29 cellular contexts compared by ENCODE assay signal in the genomic region with DNA sequence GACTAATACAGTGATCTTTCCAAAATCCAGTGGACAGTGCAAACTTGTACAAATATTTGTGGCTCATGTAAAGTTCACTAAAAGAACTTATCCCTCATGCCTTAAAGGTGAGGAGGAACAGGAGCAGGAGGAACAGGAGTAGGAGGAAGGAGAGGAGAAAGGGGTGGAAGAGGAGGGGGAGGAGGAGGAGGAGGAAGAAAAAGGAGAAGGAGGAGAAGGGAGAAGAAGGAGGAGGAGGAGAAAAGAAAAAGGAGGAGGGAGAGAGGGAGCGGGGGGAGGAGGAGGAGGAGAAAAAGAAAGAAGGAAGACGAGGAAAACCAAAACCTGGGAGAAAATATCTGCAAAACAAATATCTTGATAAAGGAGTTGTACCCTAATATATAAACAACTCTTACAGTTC.
"Had no signal": no experiment of that assay in that cellular context is flagged by ENCODE, and none has a peak within 500 bp of the region (broad histone marks: within the 10 kb centered on the region; RNA-seq: fewer than 3 reads in every experiment).

No MANE protein-coding gene starts in this region.

- H3K36me3 ChIP-seq: Peyer's patch had no signal

- H3K4me2 ChIP-seq: KMS-11 had no signal

- H3K27ac ChIP-seq: body of pancreas, KMS-11, Peyer's patch, VCaP had no signal

- H3K9ac ChIP-seq: KMS-11 had no signal

- DNase-seq: activated CD4-positive, alpha-beta T cell treated with anti-CD3 and anti-CD28 coated beads, Interleukin-2, amount 10 ng/mL, durations not matched to agents 24 days and 14 days; activated CD4-positive, alpha-beta T cell treated with anti-CD3 and anti-CD28 coated beads, Interleukin-2, amount 50 U/mL, for 4 hours; activated CD4-positive, CD25-positive, alpha-beta regulatory T cell; activated CD8-positive, alpha-beta T cell treated with anti-CD3 and anti-CD28 coated beads for 36 hours; activated gamma-delta T cell; activated naive CD4-positive, alpha-beta T cell treated with Interleukin-2 at 50 U/mL for 16 hours; activated naive CD8-positive, alpha-beta T cell treated with anti-CD3 and anti-CD28 coated beads, Interleukin-2, amount 10 ng/mL, durations not matched to agents 7 days and 5 days; activated T-cell treated with anti-CD3 and anti-CD28 coated beads, Interleukin-2, amount 50 U/mL, for 1 hour; body of pancreas; central memory CD4-positive, alpha-beta T cell; MM.1S; MV-4-11; NCI-H1092; NCI-H1436 treated with DMSO at 0.1 percent for 48 hours; NCI-H1694 treated with DMSO at 0.1 percent for 48 hours; NCI-H2029; NCI-H345; NCI-H524 treated with DMSO at 0.1 percent for 48 hours; Peyer's patch; RPMI8226; SIG-M5; SW 1271; T-helper 1 cell; T-helper 2 cell; T-helper 9 cell had no signal

- H3K27ac Mint-ChIP-seq: activated CD4-positive, alpha-beta T cell treated with anti-CD3 and anti-CD28 coated beads, Interleukin-2, amount 10 ng/mL, durations not matched to agents 24 days and 14 days; activated CD8-positive, alpha-beta T cell treated with anti-CD3 and anti-CD28 coated beads for 36 hours; activated naive CD4-positive, alpha-beta T cell treated with anti-CD3 and anti-CD28 coated beads, Interleukin-2, amount 50 U/mL, for 24 hours; activated naive CD8-positive, alpha-beta T cell treated with anti-CD3 and anti-CD28 coated beads, Interleukin-2, amount 10 ng/mL, durations not matched to agents 7 days and 5 days; activated T-helper 2 cell treated with anti-CD3 and anti-CD28 coated beads, Interferon-gamma antibody, Interleukin-2, Interleukin-4, amounts not matched to agents 10 μg/mL and 5 μg/mL and 100 μg/mL, durations not matched to agents 14 hours and 24 hours and 36 hours had no signal

- H3K4me3 Mint-ChIP-seq: activated CD4-positive, alpha-beta T cell treated with anti-CD3 and anti-CD28 coated beads, Interleukin-2, amount 10 ng/mL, durations not matched to agents 24 days and 14 days; activated CD8-positive, alpha-beta T cell treated with anti-CD3 and anti-CD28 coated beads for 36 hours; activated naive CD4-positive, alpha-beta T cell treated with anti-CD3 and anti-CD28 coated beads, Interleukin-2, amount 50 U/mL, for 24 hours; activated naive CD8-positive, alpha-beta T cell treated with anti-CD3 and anti-CD28 coated beads, Interleukin-2, amount 10 ng/mL, durations not matched to agents 7 days and 5 days had no signal

- H3K27me3 ChIP-seq: body of pancreas, Peyer's patch had no signal

- H3K9me3 ChIP-seq: body of pancreas, Peyer's patch had no signal

- H3K27me3 Mint-ChIP-seq: activated naive CD4-positive, alpha-beta T cell treated with anti-CD3 and anti-CD28 coated beads, Interleukin-2, amount 50 U/mL, for 24 hours had no signal

- ATAC-seq: activated CD8-positive, alpha-beta T cell treated with anti-CD3 and anti-CD28 coated beads for 36 hours; body of pancreas had no signal

- H3K36me3 Mint-ChIP-seq: activated naive CD4-positive, alpha-beta T cell treated with anti-CD3 and anti-CD28 coated beads, Interleukin-2, amount 50 U/mL, for 24 hours had no signal

- H3K4me3 ChIP-seq: body of pancreas, Peyer's patch had no signal

- H3K9me3 Mint-ChIP-seq: activated CD4-positive, alpha-beta T cell treated with anti-CD3 and anti-CD28 coated beads, Interleukin-2, amount 10 ng/mL, durations not matched to agents 24 days and 14 days; activated CD8-positive, alpha-beta T cell treated with anti-CD3 and anti-CD28 coated beads for 36 hours; activated naive CD4-positive, alpha-beta T cell treated with anti-CD3 and anti-CD28 coated beads, Interleukin-2, amount 50 U/mL, for 24 hours; activated naive CD8-positive, alpha-beta T cell treated with anti-CD3 and anti-CD28 coated beads, Interleukin-2, amount 10 ng/mL, durations not matched to agents 7 days and 5 days; activated T-helper 2 cell treated with anti-CD3 and anti-CD28 coated beads, Interferon-gamma antibody, Interleukin-2, Interleukin-4, amounts not matched to agents 10 μg/mL and 5 μg/mL and 100 μg/mL, durations not matched to agents 14 hours and 24 hours and 36 hours had no signal
